ENCODE assay signal across 1 cellular context in the genomic region with DNA sequence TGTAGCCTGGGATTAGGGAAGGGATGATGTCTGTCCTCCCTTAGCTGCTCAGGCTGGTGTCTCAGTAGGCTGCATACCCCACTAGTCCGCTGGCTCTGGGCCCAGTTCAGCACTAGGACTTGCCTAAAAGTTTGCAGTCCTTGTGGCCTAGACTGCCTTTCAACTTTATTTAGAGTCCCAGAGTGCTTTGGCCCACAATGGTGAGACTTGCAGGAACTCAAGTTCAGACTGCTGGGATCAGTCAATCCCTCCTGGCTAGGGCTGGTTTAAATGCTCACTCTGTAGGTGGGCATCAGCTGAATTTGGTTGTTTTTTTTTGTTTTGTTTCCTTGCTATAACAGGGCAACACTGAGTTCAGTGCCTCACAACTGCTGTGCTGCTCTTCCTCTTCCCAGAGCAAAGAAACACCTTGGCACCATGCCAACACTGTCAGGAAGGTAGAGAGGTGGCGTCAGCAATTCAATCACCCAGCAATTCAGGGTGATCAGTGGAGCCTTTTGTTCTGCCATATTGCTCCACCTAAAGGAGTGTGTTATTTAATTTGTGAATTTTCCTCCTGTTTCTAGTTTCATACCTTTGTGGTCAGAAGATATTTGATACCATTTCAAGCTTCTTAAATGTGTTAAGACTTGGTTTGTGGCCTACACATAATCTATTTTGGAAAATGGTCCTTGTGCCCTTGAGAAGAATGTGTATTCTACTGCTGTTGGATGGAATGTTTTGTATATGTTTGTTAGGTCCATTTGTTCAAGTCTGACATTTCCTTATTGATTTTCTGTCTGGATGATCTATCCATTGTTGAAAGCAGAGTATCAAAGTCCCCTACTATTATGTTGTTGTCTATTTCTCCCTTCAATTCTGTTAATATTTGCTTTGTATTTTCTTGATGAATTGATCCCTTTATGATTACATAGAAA.
TF ChIP-seq lines count a peak whose summit lies in the region.

No MANE protein-coding gene starts in this region.

TF ChIP-seq in HepG2, 621 proteins besides CTCF, POLR2A, EP300 and RAD21 (continued from another document):
- TF ChIP-seq TCF7L2 (IDR thresholded peaks at IDR 0.05; ENCODE audit: low read depth, low read length): no peak
- no peak for TF ChIP-seq ZNF205 (CRISPR knock-in tag; IDR thresholded peaks at IDR 0.05)
- TF ChIP-seq GLI4 (CRISPR knock-in tag; IDR thresholded peaks at IDR 0.05; ENCODE audit: borderline replicate concordance): no peak
- TF ChIP-seq, protein P1, sequence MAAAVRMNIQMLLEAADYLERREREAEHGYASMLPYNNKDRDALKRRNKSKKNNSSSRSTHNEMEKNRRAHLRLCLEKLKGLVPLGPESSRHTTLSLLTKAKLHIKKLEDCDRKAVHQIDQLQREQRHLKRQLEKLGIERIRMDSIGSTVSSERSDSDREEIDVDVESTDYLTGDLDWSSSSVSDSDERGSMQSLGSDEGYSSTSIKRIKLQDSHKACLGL (CRISPR knock-in tag; IDR thresholded peaks at IDR 0.05): no peak
- no peak for TF ChIP-seq ZNF552 (CRISPR knock-in tag; IDR thresholded peaks at IDR 0.05; ENCODE audit: borderline replicate concordance)
- TF ChIP-seq, protein P2, sequence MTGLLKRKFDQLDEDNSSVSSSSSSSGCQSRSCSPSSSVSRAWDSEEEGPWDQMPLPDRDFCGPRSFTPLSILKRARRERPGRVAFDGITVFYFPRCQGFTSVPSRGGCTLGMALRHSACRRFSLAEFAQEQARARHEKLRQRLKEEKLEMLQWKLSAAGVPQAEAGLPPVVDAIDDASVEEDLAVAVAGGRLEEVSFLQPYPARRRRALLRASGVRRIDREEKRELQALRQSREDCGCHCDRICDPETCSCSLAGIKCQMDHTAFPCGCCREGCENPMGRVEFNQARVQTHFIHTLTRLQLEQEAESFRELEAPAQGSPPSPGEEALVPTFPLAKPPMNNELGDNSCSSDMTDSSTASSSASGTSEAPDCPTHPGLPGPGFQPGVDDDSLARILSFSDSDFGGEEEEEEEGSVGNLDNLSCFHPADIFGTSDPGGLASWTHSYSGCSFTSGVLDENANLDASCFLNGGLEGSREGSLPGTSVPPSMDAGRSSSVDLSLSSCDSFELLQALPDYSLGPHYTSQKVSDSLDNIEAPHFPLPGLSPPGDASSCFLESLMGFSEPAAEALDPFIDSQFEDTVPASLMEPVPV (CRISPR knock-in tag; IDR thresholded peaks at IDR 0.05): 0 out of 2 replicates have a peak, but pooled peaks have one; percentile 33
- TF ChIP-seq, protein P3, sequence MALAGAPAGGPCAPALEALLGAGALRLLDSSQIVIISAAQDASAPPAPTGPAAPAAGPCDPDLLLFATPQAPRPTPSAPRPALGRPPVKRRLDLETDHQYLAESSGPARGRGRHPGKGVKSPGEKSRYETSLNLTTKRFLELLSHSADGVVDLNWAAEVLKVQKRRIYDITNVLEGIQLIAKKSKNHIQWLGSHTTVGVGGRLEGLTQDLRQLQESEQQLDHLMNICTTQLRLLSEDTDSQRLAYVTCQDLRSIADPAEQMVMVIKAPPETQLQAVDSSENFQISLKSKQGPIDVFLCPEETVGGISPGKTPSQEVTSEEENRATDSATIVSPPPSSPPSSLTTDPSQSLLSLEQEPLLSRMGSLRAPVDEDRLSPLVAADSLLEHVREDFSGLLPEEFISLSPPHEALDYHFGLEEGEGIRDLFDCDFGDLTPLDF (CRISPR knock-in tag; IDR thresholded peaks at IDR 0.05): no peak
- no peak for TF ChIP-seq ZNF660 (CRISPR knock-in tag; IDR thresholded peaks at IDR 0.05; ENCODE audit: borderline replicate concordance, low read depth)
- TF ChIP-seq ZBTB37 (CRISPR knock-in tag; IDR thresholded peaks at IDR 0.05): no peak
- peak; percentile 65; the same call in 1 of the 2 replicates for TF ChIP-seq ZNF614 (CRISPR knock-in tag; IDR thresholded peaks at IDR 0.05; ENCODE audit: borderline replicate concordance)
- TF ChIP-seq ZNF431 (CRISPR knock-in tag; IDR thresholded peaks at IDR 0.05; ENCODE audit: borderline replicate concordance, low read depth): no peak
- TF ChIP-seq RFX1 (IDR thresholded peaks at IDR 0.05): no peak
- peak; percentile 90 for TF ChIP-seq FOXJ3 (CRISPR knock-in tag; IDR thresholded peaks at IDR 0.05; ENCODE audit: borderline replicate concordance)
- TF ChIP-seq ZNF747 (CRISPR knock-in tag; IDR thresholded peaks at IDR 0.05; ENCODE audit: borderline replicate concordance): no peak
- no peak for TF ChIP-seq PHF5A (CRISPR knock-in tag; IDR thresholded peaks at IDR 0.05; ENCODE audit: low read depth, unreplicated experiment)
- TF ChIP-seq ZNF382 (CRISPR knock-in tag; IDR thresholded peaks at IDR 0.05; ENCODE audit: borderline replicate concordance): no peak
- no peak for TF ChIP-seq TCF12 (IDR thresholded peaks at IDR 0.05)
- peak; percentile 63; the same call in 1 of the 2 replicates for TF ChIP-seq TCF12 (CRISPR knock-in tag; IDR thresholded peaks at IDR 0.05)
- no peak; the same call in 1 of the 2 replicates for TF ChIP-seq NR2F2 (IDR thresholded peaks at IDR 0.05; ENCODE audit: borderline replicate concordance, low read depth)
- TF ChIP-seq, protein P4, sequence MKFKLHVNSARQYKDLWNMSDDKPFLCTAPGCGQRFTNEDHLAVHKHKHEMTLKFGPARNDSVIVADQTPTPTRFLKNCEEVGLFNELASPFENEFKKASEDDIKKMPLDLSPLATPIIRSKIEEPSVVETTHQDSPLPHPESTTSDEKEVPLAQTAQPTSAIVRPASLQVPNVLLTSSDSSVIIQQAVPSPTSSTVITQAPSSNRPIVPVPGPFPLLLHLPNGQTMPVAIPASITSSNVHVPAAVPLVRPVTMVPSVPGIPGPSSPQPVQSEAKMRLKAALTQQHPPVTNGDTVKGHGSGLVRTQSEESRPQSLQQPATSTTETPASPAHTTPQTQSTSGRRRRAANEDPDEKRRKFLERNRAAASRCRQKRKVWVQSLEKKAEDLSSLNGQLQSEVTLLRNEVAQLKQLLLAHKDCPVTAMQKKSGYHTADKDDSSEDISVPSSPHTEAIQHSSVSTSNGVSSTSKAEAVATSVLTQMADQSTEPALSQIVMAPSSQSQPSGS (CRISPR knock-in tag; IDR thresholded peaks at IDR 0.05): peak; percentile 76
- no peak for TF ChIP-seq GZF1 (CRISPR knock-in tag; IDR thresholded peaks at IDR 0.05)
- TF ChIP-seq ZNF839 (CRISPR knock-in tag; IDR thresholded peaks at IDR 0.05; ENCODE audit: borderline replicate concordance): no peak
- no peak for TF ChIP-seq MATR3 (CRISPR knock-in tag; IDR thresholded peaks at IDR 0.05)
- no peak for TF ChIP-seq ZNF746 (CRISPR knock-in tag; IDR thresholded peaks at IDR 0.05)
- TF ChIP-seq ZNF30 (CRISPR knock-in tag; IDR thresholded peaks at IDR 0.05): no peak
- TF ChIP-seq CENPX (CRISPR knock-in tag; IDR thresholded peaks at IDR 0.05): no peak
- no peak for TF ChIP-seq CHCHD3 (CRISPR knock-in tag; IDR thresholded peaks at IDR 0.05)
- no peak for TF ChIP-seq CAMTA2 (CRISPR knock-in tag; IDR thresholded peaks at IDR 0.05; ENCODE audit: borderline replicate concordance)
- peak; percentile 58 for TF ChIP-seq MXI1 (IDR thresholded peaks at IDR 0.05; ENCODE audit: borderline replicate concordance, low read depth, low read length)
